ENCODE assay signal across 8 cellular contexts in genomic region chr2:214410918-214411554, GRCh38. TPM values are rescaled to one million over a fixed set of nuclear protein-coding genes. Genes with fewer than 3 reads are reported as not detected.
DNase-seq lines count a peak whose midpoint lies in the region; TF ChIP-seq lines count a peak whose summit lies in the region.

VWC2L (plus strand) TSS chr2:214411054; CDS start chr2:214414194, 3,140 bp downstream.

- no peaks in the 10 kb centered on the region for H3K27me3 Mint-ChIP-seq in T-helper 2 cell treated with Interferon-gamma antibody and Interleukin-4, amounts not matched to agents 5 μg/mL and 100 μg/mL, for 36 hours (ENCODE audit: low read depth)
- no peaks in the 10 kb centered on the region for H3K27me3 Mint-ChIP-seq in endothelial cell (ENCODE audit: unreplicated experiment)
- H3K27me3 Mint-ChIP-seq in mesothelial cell of epicardium (ENCODE audit: low read depth), result peaks cover 32% of the 10 kb centered on the region

- TF ChIP-seq POLR2A in uterus (IDR thresholded peaks at IDR 0.05), result no peak

- no peak for TF ChIP-seq CTCF in GM20000 (IDR thresholded peaks at IDR 0.05; ENCODE audit: extremely low read depth, missing control alignments)
- no peak for TF ChIP-seq CTCF in endothelial cell (IDR thresholded peaks at IDR 0.05; ENCODE audit: unreplicated experiment)
- no peak for TF ChIP-seq CTCF in mesothelial cell of epicardium (IDR thresholded peaks at IDR 0.05; ENCODE audit: unreplicated experiment)
- no peak for TF ChIP-seq CTCF in uterus (IDR thresholded peaks at IDR 0.05)

- DNase-seq in Ammon's horn (ENCODE audit: low spot score) (peak; percentile 93), GM20000 (ENCODE audit: low spot score) (peak; percentile 26), MV-4-11 (lab: John Stamatoyannopoulos, UW) (peak; percentile 38), endothelial cell (ENCODE audit: low spot score) (peak; percentile 89), mesothelial cell of epicardium (ENCODE audit: low spot score in 2 of 2, unreplicated experiment in 2 of 2) (peak; percentile 64 to 93), uterus (peak; percentile 10 to 24), GF-D8 (lab: John Stamatoyannopoulos, UW) (no peak)
- peak; percentile 7 for DNase-seq in T-helper 2 cell treated with Interferon-gamma antibody and Interleukin-4, amounts not matched to agents 5 μg/mL and 100 μg/mL, for 36 hours (ENCODE audit: low spot score)

- H3K4me3 Mint-ChIP-seq in T-helper 2 cell treated with Interferon-gamma antibody and Interleukin-4, amounts not matched to agents 5 μg/mL and 100 μg/mL, for 36 hours, result no peak within 1 kb of the TSS
- H3K4me3 Mint-ChIP-seq in endothelial cell (ENCODE audit: unreplicated experiment) (no peak within 1 kb of the TSS), mesothelial cell of epicardium (no peak within 1 kb of the TSS)

- no peaks in the 10 kb centered on the region for H3K36me3 ChIP-seq in uterus

- no peaks in the 10 kb centered on the region for H3K4me1 Mint-ChIP-seq in T-helper 2 cell treated with Interferon-gamma antibody and Interleukin-4, amounts not matched to agents 5 μg/mL and 100 μg/mL, for 36 hours (ENCODE audit: low read depth)
- H3K4me1 Mint-ChIP-seq in endothelial cell (ENCODE audit: unreplicated experiment) (no peaks in the 10 kb centered on the region), mesothelial cell of epicardium (no peaks in the 10 kb centered on the region)

- H3K9me3 ChIP-seq in uterus, result no peaks in the 10 kb centered on the region

- no peak within 1 kb of the TSS for H3K4me3 ChIP-seq in uterus

- H3K27ac Mint-ChIP-seq in T-helper 2 cell treated with Interferon-gamma antibody and Interleukin-4, amounts not matched to agents 5 μg/mL and 100 μg/mL, for 36 hours, result no peak within 1 kb of the TSS
- H3K27ac Mint-ChIP-seq in endothelial cell (ENCODE audit: unreplicated experiment) (no peak within 1 kb of the TSS), mesothelial cell of epicardium (no peak within 1 kb of the TSS)

- H3K27ac ChIP-seq in uterus, result no peak within 1 kb of the TSS

- no peaks in the 10 kb centered on the region for H3K4me1 ChIP-seq in uterus

- intact Hi-C loops in uterus (cut with DNase I; ENCODE audit: low total_unique reads), result no loop called here

- H3K9me3 Mint-ChIP-seq in T-helper 2 cell treated with Interferon-gamma antibody and Interleukin-4, amounts not matched to agents 5 μg/mL and 100 μg/mL, for 36 hours, result no peaks in the 10 kb centered on the region
- H3K9me3 Mint-ChIP-seq in endothelial cell (ENCODE audit: unreplicated experiment) (no peaks in the 10 kb centered on the region), mesothelial cell of epicardium (no peaks in the 10 kb centered on the region)

- no peaks in the 10 kb centered on the region for H3K27me3 ChIP-seq in uterus

- H3K36me3 Mint-ChIP-seq in T-helper 2 cell treated with Interferon-gamma antibody and Interleukin-4, amounts not matched to agents 5 μg/mL and 100 μg/mL, for 36 hours (ENCODE audit: low read depth), result no peaks in the 10 kb centered on the region
- no peaks in the 10 kb centered on the region for H3K36me3 Mint-ChIP-seq in endothelial cell (ENCODE audit: low read depth, unreplicated experiment)
- no peaks in the 10 kb centered on the region for H3K36me3 Mint-ChIP-seq in mesothelial cell of epicardium

RNA-seq across cellular contexts. Expression of gene VWC2L, which starts in this region (rescaled TPM):
- total RNA-seq in endothelial cell (ENCODE audit: unreplicated experiment), result not detected
- total RNA-seq in mesothelial cell of epicardium, result not detected in 3 replicates
- total RNA-seq in uterus, result under 1 TPM in 1 of 4 donors, not detected in 3; 0.21 TPM

Comparison
In these comparisons a context has a peak if more than half of its experiments do, and no peak if none do; other contexts are left out.
1. Peak in DNase-seq in endothelial cell; RNA of the gene not detected or under 1 TPM.
2. Peak in DNase-seq in mesothelial cell of epicardium; RNA of the gene not detected or under 1 TPM.
3. Peak in DNase-seq in uterus; RNA of the gene not detected or under 1 TPM.